Comparison of ENCODE assay signal across 1 cellular context in genomic region chr10:96043895-96044580, GRCh38.
TF ChIP-seq lines count a peak whose summit lies in the region.

No MANE protein-coding gene starts in this region.

TF ChIP-seq in K562, 482 proteins besides CTCF, POLR2A, EP300 and RAD21 (continued from another document):
- TF ChIP-seq ZBTB11 (CRISPR knock-in tag; IDR thresholded peaks at IDR 0.05) (no peak), CTBP1 (IDR thresholded peaks at IDR 0.05; ENCODE audit: borderline replicate concordance) (no peak), VEZF1 (CRISPR knock-in tag; IDR thresholded peaks at IDR 0.05) (0 out of 2 replicates have a peak, but pooled peaks have one; percentile 5), FOXA1 (IDR thresholded peaks at IDR 0.05; ENCODE audit: borderline replicate concordance) (no peak), U2AF1 (optimal IDR thresholded peaks at IDR 0.05; ENCODE audit: low read depth, low read length) (no peak), ELF4 (CRISPR knock-in tag; IDR thresholded peaks at IDR 0.05) (no peak), ZFP1 (CRISPR knock-in tag; IDR thresholded peaks at IDR 0.05) (no peak), GTF2F1 (IDR thresholded peaks at IDR 0.05; ENCODE audit: low read depth, low read length) (no peak), RBFOX2 (IDR thresholded peaks at IDR 0.05; ENCODE audit: low read depth, low read length) (peak; percentile 35; the same call in 1 of the 2 replicates), ZBTB26 (CRISPR knock-in tag; IDR thresholded peaks at IDR 0.05) (no peak), UBTF (IDR thresholded peaks at IDR 0.05; ENCODE audit: borderline replicate concordance in 1 of 2, low read depth in 2 of 2, low read length in 2 of 2) (peak; percentile 2 to 24; a peak in 1 of 4 replicates), KHSRP (IDR thresholded peaks at IDR 0.05) (no peak), E2F6 (IDR thresholded peaks at IDR 0.05; ENCODE audit: borderline replicate concordance in 1 of 2, extremely low read depth in 1 of 2, insufficient read depth in 1 of 2, insufficient read length in 1 of 2, low read depth in 1 of 2, low read length in 1 of 2, poor library complexity in 1 of 2, severe bottlenecking in 1 of 2) (peak in 1 of 2 experiments; percentile 62), NFATC3 (IDR thresholded peaks at IDR 0.05) (no peak), MLLT1 (IDR thresholded peaks at IDR 0.05) (0 out of 4 replicates have a peak, but pooled peaks of 1 of the 2 experiments have one; percentile 19), EP400 (IDR thresholded peaks at IDR 0.05) (0 out of 2 replicates have a peak, but pooled peaks have one; percentile 15), HOXB6 (CRISPR knock-in tag; IDR thresholded peaks at IDR 0.05; ENCODE audit: borderline replicate concordance) (no peak), NR2C2 (CRISPR knock-in tag; IDR thresholded peaks at IDR 0.05) (no peak), NR2C2 (tag; IDR thresholded peaks at IDR 0.05) (peak; percentile 5; the same call in 1 of the 2 replicates), ZC3H4 (CRISPR knock-in tag; IDR thresholded peaks at IDR 0.05; ENCODE audit: borderline replicate concordance) (0 out of 2 replicates have a peak, but pooled peaks have one; percentile 68), SIN3A (IDR thresholded peaks at IDR 0.05; ENCODE audit: borderline replicate concordance in 2 of 2, control insufficient read depth in 1 of 2, low read depth in 2 of 2, low read length in 2 of 2) (peak in 1 of 2 experiments; percentile 33; a peak in 1 of 4 replicates), CBFA2T3 (IDR thresholded peaks at IDR 0.05) (no peak), RBM14 (IDR thresholded peaks at IDR 0.05; ENCODE audit: borderline replicate concordance, insufficient read depth, low read depth, low read length) (peak; percentile 86; the same call in 1 of the 2 replicates), TAF7 (tag; IDR thresholded peaks at IDR 0.05) (peak; percentile 25; the same call in 1 of the 2 replicates), POLR2B (IDR thresholded peaks at IDR 0.05; ENCODE audit: low read depth, partially characterized antibody) (no peak), EGR1 (conservative IDR thresholded peaks at IDR 0.05) (peak; percentile 31; the same call in 1 of the 2 replicates), CHD1 (IDR thresholded peaks at IDR 0.05; ENCODE audit: low read length) (peak; percentile 72), ZNF316 (IDR thresholded peaks at IDR 0.05) (no peak), ETS1 (conservative IDR thresholded peaks at IDR 0.05; ENCODE audit: control insufficient read depth, low read depth, low read length) (0 out of 2 replicates have a peak, but pooled peaks have one; percentile 24), ZFX (CRISPR knock-in tag; IDR thresholded peaks at IDR 0.05) (peak; percentile 56; the same call in 1 of the 2 replicates), TFAP4 (CRISPR knock-in tag; IDR thresholded peaks at IDR 0.05; ENCODE audit: borderline replicate concordance) (0 out of 2 replicates have a peak, but pooled peaks have one; percentile 25), STAG1 (CRISPR knock-in tag; IDR thresholded peaks at IDR 0.05; ENCODE audit: borderline replicate concordance) (no peak), WHSC1 (IDR thresholded peaks at IDR 0.05; ENCODE audit: low read length) (no peak)
